10 cellular contexts compared by ENCODE assay signal in genomic region chr12:24909667-24910066, GRCh38. TPM values are rescaled to one million over a fixed set of nuclear protein-coding genes. Genes with fewer than 3 reads are reported as not detected.
DNase-seq lines count a peak whose midpoint lies in the region; ATAC-seq and TF ChIP-seq lines count a peak whose summit lies in the region.
"Had no signal": no experiment of that assay in that cellular context is flagged by ENCODE, and none has a peak within 500 bp of the region (broad histone marks: within the 10 kb centered on the region; RNA-seq: fewer than 3 reads in every experiment).

No MANE protein-coding gene starts in this region.

- H3K9me3 Mint-ChIP-seq in H9 = no peaks in the 10 kb centered on the region
- no peaks in the 10 kb centered on the region for H3K9me3 Mint-ChIP-seq in stimulated activated naive CD8-positive, alpha-beta T cell treated with anti-CD3 and anti-CD28 coated beads, Interleukin-15, amount 100 ng/mL, for 72 hours

- DNase-seq in H9 (no peak), T1000 (lab: John Stamatoyannopoulos, UW) (peak; percentile 81), NCI-H2107 treated with DMSO at 0.1 percent for 48 hours (lab: John Stamatoyannopoulos, UW; ENCODE audit: unreplicated experiment) (no peak)
- DNase-seq in stimulated activated naive CD8-positive, alpha-beta T cell treated with anti-CD3 and anti-CD28 coated beads, Interleukin-15, amount 100 ng/mL, for 72 hours = no peak
- DNase-seq in activated T-cell treated with anti-CD3 and anti-CD28 coated beads, Interleukin-2, amount 50 U/mL, for 48 hours = no peak
- DNase-seq: activated CD8-positive, alpha-beta memory T cell treated with anti-CD3 and anti-CD28 coated beads for 24 hours; NCI-H446 treated with DMSO at 0.1 percent for 48 hours had no signal

- no peak overlapping the region for H4K8ac ChIP-seq in H9 (replicated peaks; ENCODE audit: insufficient read length, low read depth, low read length)

- H3K9ac ChIP-seq in H9 (ENCODE audit: extremely low read depth, insufficient read length, low read length) = no peak overlapping the region

- no peak for TF ChIP-seq EP300 in gastroesophageal sphincter (IDR thresholded peaks at IDR 0.05)

- peaks cover 12% of the 10 kb centered on the region; the same call in 1 of the 2 replicates for H3K79me2 ChIP-seq in H9 (ENCODE audit: insufficient read depth, low read length)

- H3K9me3 ChIP-seq in H9 (ENCODE audit: control insufficient read depth, low read depth, low read length) = no peaks in the 10 kb centered on the region
- no peaks in the 10 kb centered on the region for H3K9me3 ChIP-seq in gastroesophageal sphincter

- H3K4me2 ChIP-seq in H9 (ENCODE audit: insufficient read depth, insufficient read length, low read length) = no peak overlapping the region

- H3K4me3 ChIP-seq in gastroesophageal sphincter = no peak overlapping the region

- H2AK5ac ChIP-seq in H9 (ENCODE audit: insufficient read length, low read length) = no peak overlapping the region

- peaks cover 10 to 27% (median 17%) of the 10 kb centered on the region in 3 experiments for H3K36me3 Mint-ChIP-seq in H9 (ENCODE audit: insufficient read depth in 1 of 3, low read depth in 3 of 3)

- H2BK5ac ChIP-seq in H9 (ENCODE audit: insufficient read length, low read length) = no peak overlapping the region

- H4K91ac ChIP-seq in H9 (ENCODE audit: insufficient read length, low read depth, low read length) = no peak overlapping the region

- no peaks in the 10 kb centered on the region for H3K23me2 ChIP-seq in H9 (ENCODE audit: insufficient read length, low read depth, low read length, poor library complexity, severe bottlenecking)

- H3K4ac ChIP-seq in H9 (ENCODE audit: low read depth, low read length) = no peak overlapping the region

- H3K14ac ChIP-seq in H9 (ENCODE audit: insufficient read depth, low read length) = no peak overlapping the region

- no peak overlapping the region for H2BK15ac ChIP-seq in H9 (ENCODE audit: low read depth, low read length)

- peaks cover 12 to 13% of the 10 kb centered on the region in 2 experiments for H3K4me1 Mint-ChIP-seq in H9
- H3K4me1 Mint-ChIP-seq in stimulated activated naive CD8-positive, alpha-beta T cell treated with anti-CD3 and anti-CD28 coated beads, Interleukin-15, amount 100 ng/mL, for 72 hours = peaks cover 5% of the 10 kb centered on the region

- no peaks in the 10 kb centered on the region for H3K36me3 ChIP-seq in gastroesophageal sphincter

- no peaks in the 10 kb centered on the region for H3K27me3 Mint-ChIP-seq in H9 (ENCODE audit: low read depth)
- peaks cover 10% of the 10 kb centered on the region for H3K27me3 Mint-ChIP-seq in stimulated activated naive CD8-positive, alpha-beta T cell treated with anti-CD3 and anti-CD28 coated beads, Interleukin-15, amount 100 ng/mL, for 72 hours

- peak overlapping the region in 2 of 3 experiments; percentile 4 to 9; a peak in 1 of 7 replicates for H3K27ac Mint-ChIP-seq in H9
- no peak overlapping the region for H3K27ac Mint-ChIP-seq in stimulated activated naive CD8-positive, alpha-beta T cell treated with anti-CD3 and anti-CD28 coated beads, Interleukin-15, amount 100 ng/mL, for 72 hours

- H3K4me3 Mint-ChIP-seq in H9 = no peak overlapping the region
- H3K4me3 Mint-ChIP-seq in stimulated activated naive CD8-positive, alpha-beta T cell treated with anti-CD3 and anti-CD28 coated beads, Interleukin-15, amount 100 ng/mL, for 72 hours = no peak overlapping the region

- TF ChIP-seq CTCF in H9 (conservative IDR thresholded peaks at IDR 0.05) = no peak
- TF ChIP-seq CTCF in gastroesophageal sphincter (IDR thresholded peaks at IDR 0.05) = no peak

- H3K4me1 ChIP-seq in H9 (ENCODE audit: insufficient read depth, low read length) (no peaks in the 10 kb centered on the region; the same call in 1 of the 2 replicates), gastroesophageal sphincter (no peaks in the 10 kb centered on the region)

- no peak overlapping the region for H2BK20ac ChIP-seq in H9 (ENCODE audit: low read depth, low read length, poor library complexity, severe bottlenecking)

- ATAC-seq in gastroesophageal sphincter (peak; percentile 77), GM21526 (IDR thresholded peaks at IDR 0.05; ENCODE audit: low FRiP score, unreplicated experiment) (no peak), HG02588 (IDR thresholded peaks at IDR 0.05; ENCODE audit: unreplicated experiment) (no peak)
- peak; percentile 33 for ATAC-seq in stimulated activated naive CD8-positive, alpha-beta T cell treated with anti-CD3 and anti-CD28 coated beads, Interleukin-15, amount 100 ng/mL, for 72 hours

- H2BK120ac ChIP-seq in H9 (ENCODE audit: low read depth, low read length, poor library complexity, severe bottlenecking) = no peak overlapping the region

- H3T11ph ChIP-seq in H9 (ENCODE audit: low read length) = no peak overlapping the region

- H3K23ac ChIP-seq in H9 (ENCODE audit: insufficient read length, low read depth, low read length) = no peak overlapping the region

- H2BK12ac ChIP-seq in H9 (ENCODE audit: insufficient read length, low read depth, low read length) = no peak overlapping the region

- no peaks in the 10 kb centered on the region for H4K20me1 ChIP-seq in H9 (ENCODE audit: control insufficient read depth, insufficient read depth, insufficient read length)

- H3K79me1 ChIP-seq in H9 (ENCODE audit: insufficient read depth, low read depth, low read length, poor library complexity, severe bottlenecking) = peaks cover 12% of the 10 kb centered on the region

- H3K56ac ChIP-seq in H9 (ENCODE audit: insufficient read length, low read depth, low read length) = no peak overlapping the region

- no peak for TF ChIP-seq POLR2A in gastroesophageal sphincter (IDR thresholded peaks at IDR 0.05)

- no peaks in the 10 kb centered on the region for H3K27me3 ChIP-seq in H9 (ENCODE audit: insufficient read depth, low read length)
- H3K27me3 ChIP-seq in gastroesophageal sphincter = no peaks in the 10 kb centered on the region

- no peak overlapping the region for H3K27ac ChIP-seq in H9 (ENCODE audit: insufficient read length, low read depth, low read length)
- H3K27ac ChIP-seq in gastroesophageal sphincter = no peak overlapping the region

- H4K5ac ChIP-seq in H9 (ENCODE audit: insufficient read length, low read depth, low read length) = no peak overlapping the region

- no CpG with 5 or more reads among the region's 3 CpGs for WGBS in H9 (ENCODE audit: extremely low coverage, insufficient read length, low lambda C conversion rate)
- 20% methylated on average over 1 of the region's 3 CpGs; no CpG with 5 or more reads in 1 of the 2 donors for WGBS in gastroesophageal sphincter (ENCODE audit: low coverage in 1 of 2), 2 donors

- H2AFZ ChIP-seq in H9 (ENCODE audit: low read length) = no peak overlapping the region

- no peak overlapping the region for H3K18ac ChIP-seq in H9 (ENCODE audit: insufficient read length, low read depth, low read length)

RNA-seq across cellular contexts. Expression of gene BCAT1, which starts 39.2 kb away (rescaled TPM):
- total RNA-seq in H9 (2021) (224 and 244 TPM in 2 replicates), gastroesophageal sphincter (10 to 100 TPM; 11.4 to 39.3 (median 18.0) TPM)

Comparison
In these comparisons a context has a peak if more than half of its experiments do, and no peak if none do; other contexts are left out.
1. H3K27ac Mint-ChIP-seq: peak in H9 (2 of 3); none in stimulated activated naive CD8-positive, alpha-beta T cell treated with anti-CD3 and anti-CD28 coated beads, Interleukin-15, amount 100 ng/mL, for 72 hours (0 of 2).
2. ATAC-seq: peak in gastroesophageal sphincter (single experiment) and stimulated activated naive CD8-positive, alpha-beta T cell treated with anti-CD3 and anti-CD28 coated beads, Interleukin-15, amount 100 ng/mL, for 72 hours (single experiment); none in GM21526 (single experiment) and HG02588 (single experiment).